In the genomic region with DNA sequence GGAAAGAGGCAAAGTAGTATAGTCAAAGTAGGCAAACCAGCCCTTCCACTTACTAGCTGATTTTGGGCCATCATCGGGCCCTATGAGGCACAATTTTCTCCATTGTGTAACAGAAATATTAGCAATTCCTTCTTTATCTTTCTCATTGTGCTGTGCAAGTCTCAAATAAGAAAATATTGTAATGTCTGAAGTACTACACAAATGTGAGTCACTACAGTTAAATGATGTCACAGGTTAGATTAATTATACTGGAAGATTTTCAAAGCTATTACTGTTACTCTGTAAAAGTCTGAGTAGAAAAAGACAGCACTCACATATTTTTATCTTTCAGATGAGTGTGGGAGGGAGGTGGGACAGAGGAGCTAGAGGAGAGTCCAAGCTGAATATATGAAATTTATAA, we compare ENCODE assay signal across 13 cellular contexts. TPM values are rescaled to one million over a fixed set of nuclear protein-coding genes. Genes with fewer than 3 reads are reported as not detected.
DNase-seq lines count a peak whose midpoint lies in the region; TF ChIP-seq lines count a peak whose summit lies in the region.
"Had no signal": no experiment of that assay in that cellular context is flagged by ENCODE, and none has a peak within 500 bp of the region (broad histone marks: within the 10 kb centered on the region; RNA-seq: fewer than 3 reads in every experiment).

No MANE protein-coding gene starts in this region.

- intact Hi-C loops in activated T-helper 1 cell treated with anti-CD3 and anti-CD28 coated beads, Interleukin-12 subunit alpha, Interleukin-12 subunit beta, Interleukin-2, Interleukin-4 antibody, amounts not matched to agents 30 ng/mL and 10 ng/mL and 1 ng/mL, durations not matched to agents 14 hours and 24 hours and 36 hours (cut with micrococcal nuclease) = loop anchor here (1.0 kb wide), 4 partner anchors 18 to 48 kb away; no protein-coding TSS in a partner anchor

- no peak overlapping the region for H3K4me3 ChIP-seq in HEK293 (ENCODE audit: low read depth, low read length)
- H3K4me3 ChIP-seq: neural progenitor cell had no signal

- H3K36me3 ChIP-seq in HEK293 (ENCODE audit: control insufficient read depth in 2 of 2, insufficient read depth in 1 of 2, low read length in 2 of 2) = no peaks in the 10 kb centered on the region
- H3K36me3 ChIP-seq: neural progenitor cell had no signal

- TF ChIP-seq CTCF in HEK293 (tag by site-specific recombination; IDR thresholded peaks at IDR 0.05) = no peak

- H3K27ac ChIP-seq in HEK293 (ENCODE audit: extremely low read depth, low read depth, low read length) = no peak overlapping the region
- H3K27ac ChIP-seq: neural progenitor cell had no signal

- peaks cover 7% of the 10 kb centered on the region for H3K36me3 Mint-ChIP-seq in activated T-helper 1 cell treated with anti-CD3 and anti-CD28 coated beads, Interleukin-12 subunit alpha, Interleukin-12 subunit beta, Interleukin-2, Interleukin-4 antibody, amounts not matched to agents 30 ng/mL and 10 ng/mL and 1 ng/mL, durations not matched to agents 14 hours and 24 hours and 36 hours (ENCODE audit: low read depth)
- H3K36me3 Mint-ChIP-seq: neural progenitor cell had no signal

- no peaks in the 10 kb centered on the region for H3K4me1 ChIP-seq in HEK293 (ENCODE audit: control insufficient read depth, insufficient read depth, low read length)
- H3K4me1 ChIP-seq: neural progenitor cell had no signal

- no peaks in the 10 kb centered on the region for H3K27me3 Mint-ChIP-seq in activated T-helper 1 cell treated with anti-CD3 and anti-CD28 coated beads, Interleukin-12 subunit alpha, Interleukin-12 subunit beta, Interleukin-2, Interleukin-4 antibody, amounts not matched to agents 30 ng/mL and 10 ng/mL and 1 ng/mL, durations not matched to agents 14 hours and 24 hours and 36 hours (ENCODE audit: insufficient read depth)

- no peaks in the 10 kb centered on the region for H3K9me3 ChIP-seq in HEK293 (ENCODE audit: control insufficient read depth, insufficient read depth, low read depth, low read length)

- no peaks in the 10 kb centered on the region for H3K9me3 Mint-ChIP-seq in activated T-helper 1 cell treated with anti-CD3 and anti-CD28 coated beads, Interleukin-12 subunit alpha, Interleukin-12 subunit beta, Interleukin-2, Interleukin-4 antibody, amounts not matched to agents 30 ng/mL and 10 ng/mL and 1 ng/mL, durations not matched to agents 14 hours and 24 hours and 36 hours
- H3K9me3 Mint-ChIP-seq: neural progenitor cell had no signal

- peaks cover 20% of the 10 kb centered on the region for H3K4me1 Mint-ChIP-seq in activated T-helper 1 cell treated with anti-CD3 and anti-CD28 coated beads, Interleukin-12 subunit alpha, Interleukin-12 subunit beta, Interleukin-2, Interleukin-4 antibody, amounts not matched to agents 30 ng/mL and 10 ng/mL and 1 ng/mL, durations not matched to agents 14 hours and 24 hours and 36 hours (ENCODE audit: low read depth)

- CTCF ChIA-PET in HEK293 (lab: Yijun Ruan, JAX) = interaction anchor here (0.7 kb wide), 1 partner anchor 1549 kb away, joined by 4 read pairs; no protein-coding TSS in a partner anchor

- peak; percentile 37 for DNase-seq in GM04504 (ENCODE audit: low read depth)
- no peak for DNase-seq in activated T-helper 1 cell treated with anti-CD3 and anti-CD28 coated beads, Interleukin-12 subunit alpha, Interleukin-12 subunit beta, Interleukin-2, Interleukin-4 antibody, amounts not matched to agents 30 ng/mL and 10 ng/mL and 1 ng/mL, durations not matched to agents 14 hours and 24 hours and 36 hours (ENCODE audit: low spot score)
- peak; percentile 47 for DNase-seq in kidney tubule cell (ENCODE audit: low spot score)
- no peak for DNase-seq in NAMALWA (ENCODE audit: low spot score)
- DNase-seq in NCI-H2196 (lab: John Stamatoyannopoulos, UW; ENCODE audit: unreplicated experiment) = no peak
- DNase-seq in GM19238 (ENCODE audit: insufficient read length, low spot score) = no peak
- no peak for DNase-seq in retina
- DNase-seq: amniotic stem cell, DMS53, NCI-H510A treated with DMSO at 0.1 percent for 48 hours, T-helper 9 cell had no signal

- POLR2A ChIA-PET in HEK293 (lab: Yijun Ruan, JAX) = no interaction called here

- peak overlapping the region; percentile 79 for H3K27ac Mint-ChIP-seq in activated T-helper 1 cell treated with anti-CD3 and anti-CD28 coated beads, Interleukin-12 subunit alpha, Interleukin-12 subunit beta, Interleukin-2, Interleukin-4 antibody, amounts not matched to agents 30 ng/mL and 10 ng/mL and 1 ng/mL, durations not matched to agents 14 hours and 24 hours and 36 hours
- H3K27ac Mint-ChIP-seq: neural progenitor cell had no signal

- peak overlapping the region; percentile 15 for H3K4me3 Mint-ChIP-seq in activated T-helper 1 cell treated with anti-CD3 and anti-CD28 coated beads, Interleukin-12 subunit alpha, Interleukin-12 subunit beta, Interleukin-2, Interleukin-4 antibody, amounts not matched to agents 30 ng/mL and 10 ng/mL and 1 ng/mL, durations not matched to agents 14 hours and 24 hours and 36 hours
- H3K4me3 Mint-ChIP-seq: neural progenitor cell had no signal

TF ChIP-seq in HEK293, 187 proteins besides CTCF, POLR2A, EP300 and RAD21 (continues in another document):
- TF ChIP-seq, protein P1, sequence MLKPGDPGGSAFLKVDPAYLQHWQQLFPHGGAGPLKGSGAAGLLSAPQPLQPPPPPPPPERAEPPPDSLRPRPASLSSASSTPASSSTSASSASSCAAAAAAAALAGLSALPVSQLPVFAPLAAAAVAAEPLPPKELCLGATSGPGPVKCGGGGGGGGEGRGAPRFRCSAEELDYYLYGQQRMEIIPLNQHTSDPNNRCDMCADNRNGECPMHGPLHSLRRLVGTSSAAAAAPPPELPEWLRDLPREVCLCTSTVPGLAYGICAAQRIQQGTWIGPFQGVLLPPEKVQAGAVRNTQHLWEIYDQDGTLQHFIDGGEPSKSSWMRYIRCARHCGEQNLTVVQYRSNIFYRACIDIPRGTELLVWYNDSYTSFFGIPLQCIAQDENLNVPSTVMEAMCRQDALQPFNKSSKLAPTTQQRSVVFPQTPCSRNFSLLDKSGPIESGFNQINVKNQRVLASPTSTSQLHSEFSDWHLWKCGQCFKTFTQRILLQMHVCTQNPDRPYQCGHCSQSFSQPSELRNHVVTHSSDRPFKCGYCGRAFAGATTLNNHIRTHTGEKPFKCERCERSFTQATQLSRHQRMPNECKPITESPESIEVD (tag by site-specific recombination; IDR thresholded peaks at IDR 0.05) = peak; percentile 20; the same call in 1 of the 2 replicates
- TF ChIP-seq ZNF629 (tag by site-specific recombination; IDR thresholded peaks at IDR 0.05) = 0 out of 2 replicates have a peak, but pooled peaks have one; percentile 25
- TF ChIP-seq ZNF302 (tag by site-specific recombination; IDR thresholded peaks at IDR 0.05; ENCODE audit: low read depth) = no peak
- TF ChIP-seq KLF9 (tag by site-specific recombination; IDR thresholded peaks at IDR 0.05; ENCODE audit: low read depth) = no peak
- no peak for TF ChIP-seq ZBTB17 (tag by site-specific recombination; IDR thresholded peaks at IDR 0.05)
- TF ChIP-seq BCL11B (tag by site-specific recombination; IDR thresholded peaks at IDR 0.05; ENCODE audit: low read depth) = no peak
- TF ChIP-seq, protein P2, sequence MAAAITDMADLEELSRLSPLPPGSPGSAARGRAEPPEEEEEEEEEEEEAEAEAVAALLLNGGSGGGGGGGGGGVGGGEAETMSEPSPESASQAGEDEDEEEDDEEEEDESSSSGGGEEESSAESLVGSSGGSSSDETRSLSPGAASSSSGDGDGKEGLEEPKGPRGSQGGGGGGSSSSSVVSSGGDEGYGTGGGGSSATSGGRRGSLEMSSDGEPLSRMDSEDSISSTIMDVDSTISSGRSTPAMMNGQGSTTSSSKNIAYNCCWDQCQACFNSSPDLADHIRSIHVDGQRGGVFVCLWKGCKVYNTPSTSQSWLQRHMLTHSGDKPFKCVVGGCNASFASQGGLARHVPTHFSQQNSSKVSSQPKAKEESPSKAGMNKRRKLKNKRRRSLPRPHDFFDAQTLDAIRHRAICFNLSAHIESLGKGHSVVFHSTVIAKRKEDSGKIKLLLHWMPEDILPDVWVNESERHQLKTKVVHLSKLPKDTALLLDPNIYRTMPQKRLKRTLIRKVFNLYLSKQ (tag by site-specific recombination; IDR thresholded peaks at IDR 0.05; ENCODE audit: borderline replicate concordance) = no peak
- no peak for TF ChIP-seq IKZF3 (tag by site-specific recombination; IDR thresholded peaks at IDR 0.05)
- no peak for TF ChIP-seq ZNF501 (tag by site-specific recombination; IDR thresholded peaks at IDR 0.05)
- TF ChIP-seq, protein P3, sequence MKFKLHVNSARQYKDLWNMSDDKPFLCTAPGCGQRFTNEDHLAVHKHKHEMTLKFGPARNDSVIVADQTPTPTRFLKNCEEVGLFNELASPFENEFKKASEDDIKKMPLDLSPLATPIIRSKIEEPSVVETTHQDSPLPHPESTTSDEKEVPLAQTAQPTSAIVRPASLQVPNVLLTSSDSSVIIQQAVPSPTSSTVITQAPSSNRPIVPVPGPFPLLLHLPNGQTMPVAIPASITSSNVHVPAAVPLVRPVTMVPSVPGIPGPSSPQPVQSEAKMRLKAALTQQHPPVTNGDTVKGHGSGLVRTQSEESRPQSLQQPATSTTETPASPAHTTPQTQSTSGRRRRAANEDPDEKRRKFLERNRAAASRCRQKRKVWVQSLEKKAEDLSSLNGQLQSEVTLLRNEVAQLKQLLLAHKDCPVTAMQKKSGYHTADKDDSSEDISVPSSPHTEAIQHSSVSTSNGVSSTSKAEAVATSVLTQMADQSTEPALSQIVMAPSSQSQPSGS (tag by site-specific recombination; IDR thresholded peaks at IDR 0.05; ENCODE audit: low read depth) = 0 out of 2 replicates have a peak, but pooled peaks have one; percentile 8
- TF ChIP-seq, protein P4, sequence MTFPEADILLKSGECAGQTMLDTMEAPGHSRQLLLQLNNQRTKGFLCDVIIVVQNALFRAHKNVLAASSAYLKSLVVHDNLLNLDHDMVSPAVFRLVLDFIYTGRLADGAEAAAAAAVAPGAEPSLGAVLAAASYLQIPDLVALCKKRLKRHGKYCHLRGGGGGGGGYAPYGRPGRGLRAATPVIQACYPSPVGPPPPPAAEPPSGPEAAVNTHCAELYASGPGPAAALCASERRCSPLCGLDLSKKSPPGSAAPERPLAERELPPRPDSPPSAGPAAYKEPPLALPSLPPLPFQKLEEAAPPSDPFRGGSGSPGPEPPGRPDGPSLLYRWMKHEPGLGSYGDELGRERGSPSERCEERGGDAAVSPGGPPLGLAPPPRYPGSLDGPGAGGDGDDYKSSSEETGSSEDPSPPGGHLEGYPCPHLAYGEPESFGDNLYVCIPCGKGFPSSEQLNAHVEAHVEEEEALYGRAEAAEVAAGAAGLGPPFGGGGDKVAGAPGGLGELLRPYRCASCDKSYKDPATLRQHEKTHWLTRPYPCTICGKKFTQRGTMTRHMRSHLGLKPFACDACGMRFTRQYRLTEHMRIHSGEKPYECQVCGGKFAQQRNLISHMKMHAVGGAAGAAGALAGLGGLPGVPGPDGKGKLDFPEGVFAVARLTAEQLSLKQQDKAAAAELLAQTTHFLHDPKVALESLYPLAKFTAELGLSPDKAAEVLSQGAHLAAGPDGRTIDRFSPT (tag by site-specific recombination; IDR thresholded peaks at IDR 0.05) = no peak

RNA-seq across cellular contexts. Expression of gene TMC1, which starts 12.4 kb away (rescaled TPM):
- not detected in 2 replicates for total RNA-seq in activated T-helper 1 cell treated with anti-CD3 and anti-CD28 coated beads, Interleukin-12 subunit alpha, Interleukin-12 subunit beta, Interleukin-2, Interleukin-4 antibody, amounts not matched to agents 30 ng/mL and 10 ng/mL and 1 ng/mL, durations not matched to agents 14 hours and 24 hours and 36 hours

Comparison
In these comparisons a context has a peak if more than half of its experiments do, and no peak if none do; other contexts are left out.
1. DNase-seq: peak in GM04504 (single experiment) and kidney tubule cell (single experiment); none in activated T-helper 1 cell treated with anti-CD3 and anti-CD28 coated beads, Interleukin-12 subunit alpha, Interleukin-12 subunit beta, Interleukin-2, Interleukin-4 antibody, amounts not matched to agents 30 ng/mL and 10 ng/mL and 1 ng/mL, durations not matched to agents 14 hours and 24 hours and 36 hours (single experiment), NAMALWA (single experiment), NCI-H2196 (single experiment), GM19238 (single experiment) and retina (single experiment).